In the genomic region with DNA sequence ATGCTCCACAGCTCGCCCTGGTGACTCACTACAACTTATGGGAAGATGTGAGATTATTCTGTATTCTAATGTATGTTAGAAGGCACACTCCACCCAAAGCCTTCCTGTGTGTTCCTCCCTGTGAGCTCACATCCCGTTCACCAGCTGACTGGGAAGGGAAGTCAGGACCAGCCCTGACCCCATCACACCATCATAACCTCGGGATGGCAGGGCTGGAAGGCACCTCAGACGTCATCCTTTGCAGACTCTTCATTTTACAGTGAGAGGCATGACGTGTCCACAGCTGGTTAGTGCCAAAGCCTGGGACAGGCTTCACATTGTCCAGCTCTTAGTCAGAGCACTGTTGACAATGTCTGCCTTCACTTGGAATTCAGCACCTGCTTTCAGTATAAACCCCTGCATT, we compare ENCODE assay signal across 11 cellular contexts.
DNase-seq lines count a peak whose midpoint lies in the region; TF ChIP-seq lines count a peak whose summit lies in the region.
"Had no signal": no experiment of that assay in that cellular context is flagged by ENCODE, and none has a peak within 500 bp of the region (broad histone marks: within the 10 kb centered on the region; RNA-seq: fewer than 3 reads in every experiment).

No MANE protein-coding gene starts in this region.

- no peaks in the 10 kb centered on the region for H3K9me3 ChIP-seq in transverse colon

- intact Hi-C loops in transverse colon (cut with DNase I; ENCODE audit: low total_unique reads), result no loop called here

- H3K27me3 Mint-ChIP-seq in activated T-cell treated with anti-CD3 and anti-CD28 coated beads, Interleukin-2, amount 50 U/mL, for 24 hours, result peaks cover 2% of the 10 kb centered on the region

- H3K27ac Mint-ChIP-seq in activated T-cell treated with anti-CD3 and anti-CD28 coated beads, Interleukin-2, amount 50 U/mL, for 24 hours, result no peak overlapping the region

- no peaks in the 10 kb centered on the region for H3K36me3 ChIP-seq in transverse colon

- WGBS in transverse colon (ENCODE audit: low coverage in 1 of 2), 2 donors, result 53 to 56% methylated on average over 3 to 5 of the region's 5 CpGs

- H3K9me3 Mint-ChIP-seq in activated T-cell treated with anti-CD3 and anti-CD28 coated beads, Interleukin-2, amount 50 U/mL, for 24 hours, result no peaks in the 10 kb centered on the region

- H3K4me3 ChIP-seq in transverse colon, result no peak overlapping the region

- no peak overlapping the region for H3K4me3 Mint-ChIP-seq in activated T-cell treated with anti-CD3 and anti-CD28 coated beads, Interleukin-2, amount 50 U/mL, for 24 hours

- no peaks in the 10 kb centered on the region for H3K36me3 Mint-ChIP-seq in activated T-cell treated with anti-CD3 and anti-CD28 coated beads, Interleukin-2, amount 50 U/mL, for 24 hours (ENCODE audit: low read depth)

- H3K4me1 Mint-ChIP-seq in activated T-cell treated with anti-CD3 and anti-CD28 coated beads, Interleukin-2, amount 50 U/mL, for 24 hours (ENCODE audit: low read depth), result no peaks in the 10 kb centered on the region

- no peak for TF ChIP-seq POLR2A in transverse colon (IDR thresholded peaks at IDR 0.05)

- H3K4me1 ChIP-seq in transverse colon, result peaks cover 0 to 9% (median 2%) of the 10 kb centered on the region in 4 donors

- H3K27ac ChIP-seq in transverse colon, result peak overlapping the region; percentile 18 to 57 (median 46)

- no peak for TF ChIP-seq CTCF in transverse colon (IDR thresholded peaks at IDR 0.05)

- peak; percentile 91 for TF ChIP-seq EP300 in transverse colon (IDR thresholded peaks at IDR 0.05; ENCODE audit: low read depth)

- in situ Hi-C loops in transverse colon (cut with MboI; ENCODE audit: low pct_ligation_motif_present in 1 of 4, low pct_unique_long_range_greater_than_20kb in 1 of 4, low sequenced_read_pairs in 3 of 4), result no loop called here

- DNase-seq in HT1080 (ENCODE audit: low read depth) (peak; percentile 99), brain pericyte (ENCODE audit: low read depth, low spot score) (peak; percentile 18), hypothalamus (lab: John Stamatoyannopoulos, UW) (peak in 36 of 51 donors; percentile 4 to 75 (median 40)), transverse colon (peak; percentile 12), OCI-M2 (lab: John Stamatoyannopoulos, UW; ENCODE audit: unreplicated experiment) (no peak), DMS79 treated with DMSO at 0.1 percent for 48 hours (lab: John Stamatoyannopoulos, UW) (no peak)
- DNase-seq in activated T-cell treated with anti-CD3 and anti-CD28 coated beads, Interleukin-2, amount 50 U/mL, for 24 hours, result no peak
- DNase-seq: activated CD4-positive, alpha-beta T cell treated with anti-CD3 and anti-CD28 coated beads for 48 hours; cerebellar nuclear complex; H7; NCI-H82 had no signal

- no peaks in the 10 kb centered on the region for H3K27me3 ChIP-seq in transverse colon

Comparison
In these comparisons a context has a peak if more than half of its experiments do, and no peak if none do; other contexts are left out.
1. DNase-seq: peak in HT1080 (single experiment), brain pericyte (single experiment), hypothalamus (36 of 51) and transverse colon (single experiment); none in OCI-M2 (single experiment), DMS79 treated with DMSO at 0.1 percent for 48 hours (single experiment) and activated T-cell treated with anti-CD3 and anti-CD28 coated beads, Interleukin-2, amount 50 U/mL, for 24 hours (single experiment).